ENCODE assay signal across 9 cellular contexts in genomic region chr6:28474441-28475219, GRCh38. TPM values are rescaled to one million over a fixed set of nuclear protein-coding genes. Genes with fewer than 3 reads are reported as not detected.
DNase-seq lines count a peak whose midpoint lies in the region; ATAC-seq and TF ChIP-seq lines count a peak whose summit lies in the region.
"Had no signal": no experiment of that assay in that cellular context is flagged by ENCODE, and none has a peak within 500 bp of the region (broad histone marks: within the 10 kb centered on the region; RNA-seq: fewer than 3 reads in every experiment).

No MANE protein-coding gene starts in this region.

- H3K4me3 ChIP-seq in HFF-Myc (replicated peaks; ENCODE audit: low read depth, low read length) (peak overlapping the region; percentile 42), upper lobe of left lung (no peak overlapping the region)

- ATAC-seq in HG02588 (IDR thresholded peaks at IDR 0.05; ENCODE audit: unreplicated experiment) (no peak), upper lobe of left lung (ENCODE audit: low FRiP score in 2 of 2) (no peak)

- no peak for TF ChIP-seq EP300 in upper lobe of left lung (IDR thresholded peaks at IDR 0.05)

- peaks cover 0 to 3% (median 0%) of the 10 kb centered on the region in 4 donors for H3K27me3 ChIP-seq in upper lobe of left lung

- H3K36me3 ChIP-seq in upper lobe of left lung: no peaks in the 10 kb centered on the region

- H3K9me3 ChIP-seq in upper lobe of left lung: no peaks in the 10 kb centered on the region

- TF ChIP-seq POLR2A in upper lobe of left lung (IDR thresholded peaks at IDR 0.05): no peak

- WGBS in upper lobe of left lung, 2 donors: 12 to 17% methylated on average over 18 of the region's 18 CpGs

- no peaks in the 10 kb centered on the region for H3K4me1 ChIP-seq in upper lobe of left lung

- TF ChIP-seq CTCF in HFF-Myc (IDR thresholded peaks at IDR 0.05; ENCODE audit: low read depth, low read length, missing control alignments): no peak
- no peak for TF ChIP-seq CTCF in upper lobe of left lung (IDR thresholded peaks at IDR 0.05)

- DNase-seq in ELF-1 (ENCODE audit: low read depth, low spot score): peak; percentile 83
- peak; percentile 82 for DNase-seq in HFF-Myc (ENCODE audit: extremely low read depth, low read depth)
- peak; percentile 80 for DNase-seq in NCI-H82 (lab: John Stamatoyannopoulos, UW)
- peak; percentile 34 for DNase-seq in brain pericyte (ENCODE audit: low read depth, low spot score)
- peak; percentile 59 for DNase-seq in midbrain (lab: John Stamatoyannopoulos, UW)
- DNase-seq in upper lobe of left lung: no peak
- no peak for DNase-seq in activated CD8-positive, alpha-beta memory T cell treated with anti-CD3 and anti-CD28 coated beads for 24 hours

- no peak overlapping the region for H3K27ac ChIP-seq in upper lobe of left lung

RNA-seq across cellular contexts. Expression of gene ZSCAN23, which starts 31.3 kb away (rescaled TPM):
- 1 to 10 TPM in 4 of 6 donors, under 1 TPM in 2; 0.91 to 6.3 (median 1.6) TPM for total RNA-seq in upper lobe of left lung

RNA-seq across cellular contexts. Expression of gene GPX6, which starts 41.0 kb away (rescaled TPM):
- not detected for total RNA-seq in upper lobe of left lung
- total RNA-seq: activated CD8-positive, alpha-beta memory T cell treated with anti-CD3 and anti-CD28 coated beads for 36 hours had no signal

RNA-seq across cellular contexts. Expression of gene GPX5, which starts 51.1 kb away (rescaled TPM):
- not detected for total RNA-seq in upper lobe of left lung
- total RNA-seq: activated CD8-positive, alpha-beta memory T cell treated with anti-CD3 and anti-CD28 coated beads for 36 hours had no signal

Comparison
In these comparisons a context has a peak if more than half of its experiments do, and no peak if none do; other contexts are left out.
1. DNase-seq: peak in ELF-1 (single experiment), HFF-Myc (single experiment), NCI-H82 (single experiment), brain pericyte (single experiment) and midbrain (single experiment); none in upper lobe of left lung (0 of 2) and activated CD8-positive, alpha-beta memory T cell treated with anti-CD3 and anti-CD28 coated beads for 24 hours (single experiment).